Comparison of ENCODE assay signal across 20 cellular contexts in the genomic region with DNA sequence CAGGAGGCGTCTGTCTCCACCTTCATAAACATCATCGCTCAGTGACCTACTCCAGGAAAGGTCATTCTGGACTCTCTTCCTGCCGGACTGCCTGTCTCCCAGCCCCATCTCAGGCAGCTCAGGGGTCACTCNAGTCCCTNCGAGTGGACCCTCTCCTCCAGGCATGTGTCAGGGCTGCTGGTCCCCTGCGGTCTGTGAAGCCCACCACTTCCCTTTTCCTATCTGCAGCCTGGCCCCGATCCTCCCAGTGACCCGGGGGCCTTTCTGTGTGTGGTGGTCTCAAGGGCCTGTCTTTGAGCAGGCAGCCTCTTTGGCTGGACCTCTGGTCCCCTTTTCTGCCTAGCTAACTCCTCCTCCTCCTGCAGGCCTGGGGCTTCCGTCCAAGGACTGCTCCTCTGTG. TPM values are rescaled to one million over a fixed set of nuclear protein-coding genes. Genes with fewer than 3 reads are reported as not detected.
"Had no signal": no experiment of that assay in that cellular context is flagged by ENCODE, and none has a peak within 500 bp of the region (broad histone marks: within the 10 kb centered on the region; RNA-seq: fewer than 3 reads in every experiment).

No MANE protein-coding gene starts in this region.

- H3K4me3 Mint-ChIP-seq: activated B cell treated with CpG ODN at 0.5 μM for 24 hours; activated CD4-positive, alpha-beta T cell treated with anti-CD3 and anti-CD28 coated beads, Interleukin-2, amount 10 ng/mL, durations not matched to agents 24 days and 14 days had no signal

- H3K27ac ChIP-seq: brain microvascular endothelial cell, cardiac muscle cell, Peyer's patch, RWPE1 had no signal

- H3K4me1 ChIP-seq: Peyer's patch had no signal

- H3K4me1 Mint-ChIP-seq: activated B cell treated with CpG ODN at 0.5 μM for 24 hours; activated CD4-positive, alpha-beta T cell treated with anti-CD3 and anti-CD28 coated beads, Interleukin-2, amount 10 ng/mL, durations not matched to agents 24 days and 14 days had no signal

- H3K4me3 ChIP-seq: cardiac muscle cell, K562, Peyer's patch had no signal

- H3K36me3 Mint-ChIP-seq: activated naive CD4-positive, alpha-beta T cell treated with anti-CD3 and anti-CD28 coated beads, Interleukin-2, amount 50 U/mL, for 72 hours had no signal

- H3K27ac Mint-ChIP-seq: activated B cell treated with CpG ODN at 0.5 μM for 24 hours; activated CD4-positive, alpha-beta T cell treated with anti-CD3 and anti-CD28 coated beads, Interleukin-2, amount 10 ng/mL, durations not matched to agents 24 days and 14 days; activated naive CD4-positive, alpha-beta T cell treated with anti-CD3 and anti-CD28 coated beads, Interleukin-2, amount 50 U/mL, for 72 hours had no signal

- H3K9me3 ChIP-seq: Peyer's patch had no signal

- DNase-seq: activated B cell treated with CpG ODN at 0.5 μM for 24 hours; activated CD4-positive, alpha-beta T cell treated with anti-CD3 and anti-CD28 coated beads for 1 hour; activated effector memory CD4-positive, alpha-beta T cell treated with Interleukin-2 at 50 U/mL for 16 hours; activated T-cell treated with anti-CD3 and anti-CD28 coated beads for 4 hours; brain microvascular endothelial cell; MM.1S; NCI-H1105; NCI-H1436 treated with DMSO at 0.1 percent for 48 hours; NCI-H187; NCI-H2081 treated with DMSO at 0.1 percent for 48 hours; NCI-H446; NCI-H524; Peyer's patch; SHP77; T-helper 2 cell had no signal

- H3K9me3 Mint-ChIP-seq: activated B cell treated with CpG ODN at 0.5 μM for 24 hours; activated CD4-positive, alpha-beta T cell treated with anti-CD3 and anti-CD28 coated beads, Interleukin-2, amount 10 ng/mL, durations not matched to agents 24 days and 14 days; activated naive CD4-positive, alpha-beta T cell treated with anti-CD3 and anti-CD28 coated beads, Interleukin-2, amount 50 U/mL, for 72 hours had no signal

- H3K36me3 ChIP-seq: brain microvascular endothelial cell, cardiac muscle cell, Peyer's patch had no signal

- H3K27me3 ChIP-seq: brain microvascular endothelial cell, Peyer's patch had no signal

RNA-seq across cellular contexts. Expression of gene PARD6G, which starts 5.9 kb away (rescaled TPM):
- total RNA-seq: activated B cell treated with CpG ODN at 0.5 μM for 24 hours had no signal
